ENCODE assay signal across 31 cellular contexts in the genomic region with DNA sequence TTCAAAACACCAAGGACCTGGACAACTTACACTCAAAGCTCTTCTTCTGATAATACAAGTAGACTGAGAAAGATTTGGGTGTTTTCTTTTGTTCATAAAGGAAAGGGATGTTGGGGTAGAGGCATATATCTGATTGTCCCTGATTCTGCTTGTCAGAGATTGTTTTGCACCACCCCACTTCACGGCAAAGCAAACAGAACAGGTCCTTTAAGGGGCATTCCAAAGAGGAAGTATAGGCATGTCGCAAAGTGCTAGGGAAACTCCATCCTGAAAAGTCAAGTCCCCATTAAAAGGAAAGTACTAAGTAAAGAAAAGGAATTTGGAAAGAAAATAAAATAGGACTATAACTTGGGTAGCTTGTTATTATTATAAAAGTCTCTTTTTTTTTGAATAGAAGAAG.
"Had no signal": no experiment of that assay in that cellular context is flagged by ENCODE, and none has a peak within 500 bp of the region (broad histone marks: within the 10 kb centered on the region; RNA-seq: fewer than 3 reads in every experiment).

No MANE protein-coding gene starts in this region.

- H3K4me3 Mint-ChIP-seq: activated CD4-positive, alpha-beta T cell treated with anti-CD3 and anti-CD28 coated beads, Interleukin-2, amount 10 ng/mL, durations not matched to agents 24 days and 14 days; activated CD8-positive, alpha-beta T cell treated with anti-CD3 and anti-CD28 coated beads for 36 hours; activated naive CD8-positive, alpha-beta T cell treated with anti-CD3 and anti-CD28 coated beads for 36 hours; activated T-cell treated with anti-CD3 and anti-CD28 coated beads, Interleukin-2, amount 50 U/mL, for 72 hours; activated T-helper 17 cell treated with anti-CD3 and anti-CD28 coated beads, Interleukin-2, amount 50 U/mL, for 72 hours; central memory CD8-positive, alpha-beta T cell had no signal

- H3K9me3 Mint-ChIP-seq: activated CD4-positive, alpha-beta T cell treated with anti-CD3 and anti-CD28 coated beads, Interleukin-2, amount 10 ng/mL, durations not matched to agents 24 days and 14 days; activated CD8-positive, alpha-beta T cell treated with anti-CD3 and anti-CD28 coated beads for 36 hours had no signal

- H3K4me1 Mint-ChIP-seq: activated CD4-positive, alpha-beta T cell treated with anti-CD3 and anti-CD28 coated beads, Interleukin-2, amount 10 ng/mL, durations not matched to agents 24 days and 14 days; activated naive CD8-positive, alpha-beta T cell treated with anti-CD3 and anti-CD28 coated beads for 36 hours; activated T-helper 17 cell treated with anti-CD3 and anti-CD28 coated beads, Interleukin-2, amount 50 U/mL, for 72 hours; central memory CD8-positive, alpha-beta T cell had no signal

- H3K36me3 ChIP-seq: ascending aorta, cardiac muscle cell had no signal

- H3K27me3 Mint-ChIP-seq: activated CD4-positive, alpha-beta T cell treated with anti-CD3 and anti-CD28 coated beads, Interleukin-2, amount 10 ng/mL, durations not matched to agents 24 days and 14 days; central memory CD8-positive, alpha-beta T cell had no signal

- H3K36me3 Mint-ChIP-seq: activated naive CD8-positive, alpha-beta T cell treated with anti-CD3 and anti-CD28 coated beads for 36 hours had no signal

- ATAC-seq: activated CD8-positive, alpha-beta T cell treated with anti-CD3 and anti-CD28 coated beads for 36 hours; activated T-cell treated with anti-CD3 and anti-CD28 coated beads, Interleukin-2, amount 50 U/mL, for 72 hours; activated T-helper 17 cell treated with anti-CD3 and anti-CD28 coated beads, Interleukin-2, amount 50 U/mL, for 72 hours had no signal

- H3K4me1 ChIP-seq: ascending aorta had no signal

- H3K27me3 ChIP-seq: ascending aorta, cardiac muscle cell had no signal

- H3K27ac Mint-ChIP-seq: activated CD4-positive, alpha-beta T cell treated with anti-CD3 and anti-CD28 coated beads, Interleukin-2, amount 10 ng/mL, durations not matched to agents 24 days and 14 days; activated CD8-positive, alpha-beta T cell treated with anti-CD3 and anti-CD28 coated beads for 36 hours; activated naive CD8-positive, alpha-beta T cell treated with anti-CD3 and anti-CD28 coated beads for 36 hours; activated T-cell treated with anti-CD3 and anti-CD28 coated beads, Interleukin-2, amount 50 U/mL, for 72 hours; activated T-helper 17 cell treated with anti-CD3 and anti-CD28 coated beads, Interleukin-2, amount 50 U/mL, for 72 hours had no signal

- H3K4me3 ChIP-seq: ascending aorta, cardiac muscle cell had no signal

- H3K9me3 ChIP-seq: ascending aorta had no signal

- H3K27ac ChIP-seq: ascending aorta, cardiac muscle cell had no signal

- DNase-seq: activated CD4-positive, alpha-beta T cell treated with anti-CD3 and anti-CD28 coated beads, Interleukin-2, amount 10 ng/mL, durations not matched to agents 24 days and 14 days; activated CD4-positive, alpha-beta T cell treated with anti-CD3 and anti-CD28 coated beads, Interleukin-2, amount 50 U/mL, for 4 hours; activated CD8-positive, alpha-beta T cell treated with anti-CD3 and anti-CD28 coated beads for 36 hours; activated effector memory CD4-positive, alpha-beta T cell treated with anti-CD3 and anti-CD28 coated beads, Interleukin-2, amount 50 U/mL, for 16 hours; activated naive CD4-positive, alpha-beta T cell; activated naive CD4-positive, alpha-beta T cell treated with anti-CD3 and anti-CD28 coated beads, Interleukin-2, amount 50 U/mL, for 16 hours; activated naive CD8-positive, alpha-beta T cell treated with anti-CD3 and anti-CD28 coated beads for 36 hours; activated T-cell treated with anti-CD3 and anti-CD28 coated beads, Interleukin-2, amount 50 U/mL, for 1 hour; activated T-cell treated with anti-CD3 and anti-CD28 coated beads, Interleukin-2, amount 50 U/mL, for 72 hours; amygdala; NCI-H1092 treated with DMSO at 0.1 percent for 48 hours; NCI-H1417; NCI-H146; NCI-H187 treated with DMSO at 0.1 percent for 48 hours; NCI-H2081; NCI-H2171 treated with DMSO at 0.1 percent for 48 hours; NCI-H226; NCI-H446 treated with DMSO at 0.1 percent for 48 hours; NCI-H524; NCI-H748 treated with DMSO at 0.1 percent for 48 hours; NK-92 treated with Interleukin-12 subunit alpha and Interleukin-12 subunit beta, amount 100 ng/mL, for 24 hours; OCI-M1; Right ventricle myocardium superior; SW 1271; T-helper 1 cell; T-helper 2 cell; T-helper 9 cell had no signal
